27 cellular contexts compared by ENCODE assay signal in the genomic region with DNA sequence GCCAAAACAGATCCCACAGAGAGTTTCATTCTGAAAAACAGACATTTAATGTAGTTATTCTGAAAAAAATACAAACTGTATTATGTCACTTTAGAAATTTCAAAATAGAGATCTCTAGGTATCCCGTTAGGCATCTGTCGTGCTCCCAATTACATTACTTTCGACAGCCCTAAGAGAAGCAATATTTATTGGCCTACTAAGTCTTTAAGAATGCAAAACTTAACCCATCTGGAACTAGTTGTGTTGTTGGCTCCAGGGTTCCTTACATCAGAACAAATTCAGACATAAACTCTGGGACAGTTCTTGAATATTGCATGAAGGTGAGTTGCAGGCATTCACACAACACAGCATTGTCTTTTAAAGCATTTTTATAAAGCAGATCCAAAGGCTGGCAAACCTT.
DNase-seq lines count a peak whose midpoint lies in the region; ATAC-seq and TF ChIP-seq lines count a peak whose summit lies in the region.
"Had no signal": no experiment of that assay in that cellular context is flagged by ENCODE, and none has a peak within 500 bp of the region (broad histone marks: within the 10 kb centered on the region; RNA-seq: fewer than 3 reads in every experiment).

No MANE protein-coding gene starts in this region.

- no peak for ATAC-seq in GM18861 (IDR thresholded peaks at IDR 0.05; ENCODE audit: unreplicated experiment)
- ATAC-seq: right lobe of liver had no signal

- TF ChIP-seq CTCF in fibroblast of the aortic adventitia (IDR thresholded peaks at IDR 0.05; ENCODE audit: insufficient read depth, low read length) = no peak

- no peak overlapping the region for H3K4me3 ChIP-seq in fibroblast of the aortic adventitia (ENCODE audit: low read depth, low read length)
- H3K4me3 ChIP-seq: adrenal gland, breast epithelium, HAP-1, left ventricle myocardium inferior, right lobe of liver, tibial artery had no signal

- peak; percentile 73 for DNase-seq in GM03348 (ENCODE audit: low spot score)
- peak; percentile 83 for DNase-seq in RPMI7951 (ENCODE audit: low read depth)
- DNase-seq in fibroblast of the aortic adventitia (ENCODE audit: low read depth) = peak; percentile 9
- no peak for DNase-seq in activated T-cell treated with anti-CD3 and anti-CD28 coated beads, Interleukin-2, amount 50 U/mL, for 1 hour
- no peak for DNase-seq in SHP77 treated with DMSO at 0.1 percent for 48 hours (lab: John Stamatoyannopoulos, UW)
- no peak for DNase-seq in T-helper 9 cell
- DNase-seq: activated CD4-positive, alpha-beta memory T cell treated with anti-CD3 and anti-CD28 coated beads for 36 hours; activated CD4-positive, CD25-positive, alpha-beta regulatory T cell treated with anti-CD3 and anti-CD28 coated beads, Interleukin-2, amount 50 U/mL, for 72 hours; activated CD8-positive, alpha-beta memory T cell treated with anti-CD3 and anti-CD28 coated beads, Interleukin-2, amount 50 U/mL, for 4 hours; activated naive CD4-positive, alpha-beta T cell treated with anti-CD3 and anti-CD28 coated beads for 36 hours; adrenal gland; CD4-positive, alpha-beta T cell; DND-41; islet precursor cell; left ventricle myocardium inferior; mesendoderm; MV-4-11; NCI-H1436; NCI-H2081; right lobe of liver; Right ventricle myocardium superior; stimulated activated CD4-positive, alpha-beta T cell treated with anti-CD3 and anti-CD28 coated beads, Interleukin-12 subunit alpha, Interleukin-12 subunit beta, amount 100 ng/mL, for 4 hours; stimulated activated CD4-positive, alpha-beta T cell treated with anti-CD3 and anti-CD28 coated beads, Interleukin-4, amount 100 ng/mL, for 1 hour; tibial artery had no signal

Comparison
In these comparisons a context has a peak if more than half of its experiments do, and no peak if none do; other contexts are left out.
1. DNase-seq: peak in GM03348 (single experiment), RPMI7951 (single experiment) and fibroblast of the aortic adventitia (single experiment); none in activated T-cell treated with anti-CD3 and anti-CD28 coated beads, Interleukin-2, amount 50 U/mL, for 1 hour (single experiment), SHP77 treated with DMSO at 0.1 percent for 48 hours (single experiment) and T-helper 9 cell (single experiment).